Comparison of ENCODE assay signal across 8 cellular contexts in genomic region chr1:168227620-168228019, GRCh38. TPM values are rescaled to one million over a fixed set of nuclear protein-coding genes. Genes with fewer than 3 reads are reported as not detected.
DNase-seq lines count a peak whose midpoint lies in the region; ATAC-seq, FAIRE-seq and TF ChIP-seq lines count a peak whose summit lies in the region.

No MANE protein-coding gene starts in this region.

- TF ChIP-seq CTCF in Peyer's patch (IDR thresholded peaks at IDR 0.05) (no peak), uterus (IDR thresholded peaks at IDR 0.05) (no peak)

- FAIRE-seq in GM18507 (lab: Jason Lieb, UNC): peak; percentile 33

- peak overlapping the region in 3 of 4 donors; percentile 77 to 90 (median 84) for H3K27ac ChIP-seq in Peyer's patch
- H3K27ac ChIP-seq in uterus: peak overlapping the region; percentile 92 to 95

- H3K4me1 ChIP-seq in Peyer's patch: peaks cover 0 to 49% (median 6%) of the 10 kb centered on the region in 4 donors
- peaks cover 10 to 13% of the 10 kb centered on the region in 2 donors for H3K4me1 ChIP-seq in uterus

- ATAC-seq in GM18502 (IDR thresholded peaks at IDR 0.05; ENCODE audit: poor library complexity, unreplicated experiment): no peak

- no peaks in the 10 kb centered on the region for H3K27me3 ChIP-seq in Peyer's patch
- no peaks in the 10 kb centered on the region for H3K27me3 ChIP-seq in uterus

- H3K9me3 ChIP-seq in Peyer's patch: no peaks in the 10 kb centered on the region
- no peaks in the 10 kb centered on the region for H3K9me3 ChIP-seq in uterus

- H3K36me3 ChIP-seq in Peyer's patch (peaks cover 0 to 19% (median 0%) of the 10 kb centered on the region in 3 donors), uterus (no peaks in the 10 kb centered on the region)

- intact Hi-C loops in uterus (cut with DNase I; ENCODE audit: low total_unique reads): no loop called here

- DNase-seq in A172 (ENCODE audit: low spot score) (peak; percentile 52), GM18507 (ENCODE audit: extremely low spot score, insufficient read length, low read depth) (no peak), Peyer's patch (no peak), glomerular endothelial cell (ENCODE audit: extremely low read depth, low read depth, low spot score) (peak; percentile 33), uterus (no peak), Ammon's horn (ENCODE audit: low spot score) (no peak), DMS79 treated with DMSO at 0.1 percent for 48 hours (lab: John Stamatoyannopoulos, UW) (no peak)

- TF ChIP-seq POLR2A in Peyer's patch (IDR thresholded peaks at IDR 0.05) (no peak), uterus (IDR thresholded peaks at IDR 0.05) (no peak)

- H3K4me3 ChIP-seq in Peyer's patch (peak overlapping the region in 3 of 4 donors; percentile 82 to 94 (median 82)), uterus (peak overlapping the region; percentile 91 to 94)

RNA-seq across cellular contexts. Expression of gene SFT2D2, which starts 1.8 kb away (rescaled TPM):
- total RNA-seq in A172 (2014; rRNA removed; shearing (Covaris generic)): 53.7 and 66.3 TPM in 2 replicates
- total RNA-seq in Peyer's patch (10 to 100 TPM; 19.0 to 49.6 (median 38.5) TPM), glomerular endothelial cell (42.9 and 52.1 TPM in 2 replicates), uterus (100 to 1,000 TPM in 1 of 4 donors, 10 to 100 TPM in 3; 38.4 to 111 (median 59.2) TPM)

RNA-seq across cellular contexts. Expression of gene TIPRL, which starts 48.9 kb away (rescaled TPM):
- 83.0 and 91.3 TPM in 2 replicates for total RNA-seq in A172 (2014; rRNA removed; shearing (Covaris generic))
- total RNA-seq in Peyer's patch (10 to 100 TPM in 3 of 4 donors, 1 to 10 TPM in 1; 9.1 to 29.4 (median 16.8) TPM), glomerular endothelial cell (32.0 and 34.1 TPM in 2 replicates), uterus (10 to 100 TPM in 3 of 4 donors, 1 to 10 TPM in 1; 9.5 to 59.2 (median 28.3) TPM)

RNA-seq across cellular contexts. Expression of gene TBX19, which starts 53.1 kb away (rescaled TPM):
- 0.50 and 0.53 TPM in 2 replicates for total RNA-seq in A172 (2014; rRNA removed; shearing (Covaris generic))
- 1 to 10 TPM in 3 of 4 donors, under 1 TPM in 1; 0.76 to 2.5 (median 1.3) TPM for total RNA-seq in Peyer's patch
- total RNA-seq in glomerular endothelial cell: 1.1 and 1.2 TPM in 2 replicates
- 1 to 10 TPM; 1.4 to 8.5 (median 4.8) TPM for total RNA-seq in uterus

Comparison
In these comparisons a context has a peak if more than half of its experiments do, and no peak if none do; other contexts are left out.
1. DNase-seq: peak in A172 (single experiment) and glomerular endothelial cell (single experiment); none in GM18507 (single experiment), Peyer's patch (0 of 3), uterus (0 of 2), Ammon's horn (single experiment) and DMS79 treated with DMSO at 0.1 percent for 48 hours (single experiment).